In the genomic region with DNA sequence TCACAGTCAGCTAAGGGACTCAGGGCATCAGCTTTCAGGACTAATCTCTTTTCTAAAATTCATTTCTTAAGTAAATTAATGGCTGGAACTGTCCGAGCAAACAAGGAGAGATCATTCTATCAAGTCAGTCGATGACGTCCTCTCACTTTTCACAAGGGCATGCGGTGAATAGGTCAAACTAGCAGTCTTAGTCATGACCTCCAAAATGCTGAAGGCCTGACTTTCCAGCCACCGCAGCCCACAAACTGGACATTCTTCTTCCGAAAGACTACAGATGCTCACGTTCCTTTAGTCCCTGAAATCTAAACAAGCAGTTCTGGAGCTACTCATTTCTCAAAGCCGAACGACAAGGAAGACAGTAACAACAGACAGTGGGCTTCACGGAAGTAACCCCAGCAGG, we compare ENCODE assay signal across 16 cellular contexts.
DNase-seq lines count a peak whose midpoint lies in the region; ATAC-seq and TF ChIP-seq lines count a peak whose summit lies in the region.
"Had no signal": no experiment of that assay in that cellular context is flagged by ENCODE, and none has a peak within 500 bp of the region (broad histone marks: within the 10 kb centered on the region; RNA-seq: fewer than 3 reads in every experiment).

No MANE protein-coding gene starts in this region.

- no peak overlapping the region for H3K4me3 Mint-ChIP-seq in progenitor cell of endocrine pancreas (ENCODE audit: low read depth)
- H3K4me3 Mint-ChIP-seq: B cell; CD8-positive, alpha-beta T cell had no signal

- H2BK5ac ChIP-seq in IMR-90 (ENCODE audit: low read depth, low read length, poor library complexity, severe bottlenecking) (no peak overlapping the region), mesenchymal stem cell (ENCODE audit: low read depth, low read length, poor library complexity, severe bottlenecking) (no peak overlapping the region)

- H3K4me1 ChIP-seq in IMR-90 (ENCODE audit: control insufficient read depth, insufficient read depth, low read length): 0 out of 2 replicates have a peak, but pooled peaks cover 1% of the 10 kb centered on the region
- peaks cover 2% of the 10 kb centered on the region for H3K4me1 ChIP-seq in mesenchymal stem cell (ENCODE audit: control insufficient read depth, insufficient read depth, low read depth, low read length)

- TF ChIP-seq CTCF in IMR-90 (conservative IDR thresholded peaks at IDR 0.05; ENCODE audit: low read depth, low read length) (no peak), progenitor cell of endocrine pancreas (IDR thresholded peaks at IDR 0.05; ENCODE audit: unreplicated experiment) (no peak)

- H3K56ac ChIP-seq in IMR-90 (ENCODE audit: extremely low read depth, insufficient read depth, low read length): no peak overlapping the region

- ATAC-seq in IMR-90 (ENCODE audit: low read depth): no peak
- no peak for ATAC-seq in GM21367 (IDR thresholded peaks at IDR 0.05; ENCODE audit: unreplicated experiment)
- ATAC-seq: CD8-positive, alpha-beta T cell; GM12878; HepG2 had no signal

- no peak overlapping the region for H2AK9ac ChIP-seq in IMR-90 (replicated peaks; ENCODE audit: low read depth, low read length, poor library complexity)

- H3K27me3 ChIP-seq in IMR-90 (ENCODE audit: control insufficient read depth, insufficient read depth, low read length) (no peaks in the 10 kb centered on the region), mesenchymal stem cell (ENCODE audit: control insufficient read depth in 1 of 2, insufficient read depth in 1 of 2, low read length in 2 of 2) (no peaks in the 10 kb centered on the region)
- H3K27me3 ChIP-seq: BLaER1 treated with 17β-estradiol and CSF1 and Interleukin-3, amounts not matched to agents 10 nM and 100 nM had no signal

- H3K9ac ChIP-seq in IMR-90 (ENCODE audit: low read depth, low read length) (no peak overlapping the region), mesenchymal stem cell (ENCODE audit: low read length) (no peak overlapping the region)
- H3K9ac ChIP-seq: BLaER1 treated with 17β-estradiol and CSF1 and Interleukin-3, amounts not matched to agents 10 nM and 100 nM; GM23248 had no signal

- H3K79me1 ChIP-seq in IMR-90 (ENCODE audit: low read depth in 1 of 2, low read length in 2 of 2): no peaks in the 10 kb centered on the region
- no peaks in the 10 kb centered on the region for H3K79me1 ChIP-seq in mesenchymal stem cell (replicated peaks; ENCODE audit: low read length, poor library complexity, severe bottlenecking)

- in situ Hi-C loops in IMR-90 (cut with MboI; ENCODE audit: low sequenced_read_pairs): no loop called here

- H3K27ac ChIP-seq in IMR-90 (ENCODE audit: insufficient read depth, low read length) (no peak overlapping the region), mesenchymal stem cell (ENCODE audit: low read length, poor library complexity, severe bottlenecking) (no peak overlapping the region)
- H3K27ac ChIP-seq: BLaER1 treated with 17β-estradiol and CSF1 and Interleukin-3, amounts not matched to agents 10 nM and 100 nM; GM23248 had no signal

- H2BK15ac ChIP-seq in IMR-90 (ENCODE audit: low read depth, low read length): no peak overlapping the region
- no peak overlapping the region for H2BK15ac ChIP-seq in mesenchymal stem cell (ENCODE audit: low read depth, poor library complexity, severe bottlenecking)

- H3K36me3 Mint-ChIP-seq in progenitor cell of endocrine pancreas (ENCODE audit: insufficient read depth): peaks cover 5% of the 10 kb centered on the region
- H3K36me3 Mint-ChIP-seq: CD8-positive, alpha-beta T cell had no signal

- peak overlapping the region; percentile 39 for H3K27ac Mint-ChIP-seq in progenitor cell of endocrine pancreas
- H3K27ac Mint-ChIP-seq: B cell; CD8-positive, alpha-beta T cell had no signal

- no peak for TF ChIP-seq RAD21 in IMR-90 (IDR thresholded peaks at IDR 0.05; ENCODE audit: low read length)

- H3K14ac ChIP-seq in IMR-90 (replicated peaks; ENCODE audit: low read depth, low read length): no peak overlapping the region
- H3K14ac ChIP-seq in mesenchymal stem cell (ENCODE audit: low read length in 2 of 2): no peak overlapping the region

- no peaks in the 10 kb centered on the region for H3K9me3 Mint-ChIP-seq in progenitor cell of endocrine pancreas (ENCODE audit: low read depth)
- H3K9me3 Mint-ChIP-seq: CD8-positive, alpha-beta T cell had no signal

- intact Hi-C loops in IMR-90 (cut with micrococcal nuclease): no loop called here

- no peak overlapping the region for H3K18ac ChIP-seq in IMR-90 (ENCODE audit: low read depth, low read length)
- H3K18ac ChIP-seq in mesenchymal stem cell (ENCODE audit: low read depth in 1 of 2, low read length in 2 of 2): no peak overlapping the region

- no peak for TF ChIP-seq POLR2A in IMR-90 (IDR thresholded peaks at IDR 0.05; ENCODE audit: low read depth, low read length)

- H3K4me2 ChIP-seq in IMR-90 (ENCODE audit: low read depth, low read length): no peak overlapping the region
- no peak overlapping the region for H3K4me2 ChIP-seq in mesenchymal stem cell (ENCODE audit: low read length, poor library complexity, severe bottlenecking)
- H3K4me2 ChIP-seq: BLaER1 treated with 17β-estradiol and CSF1 and Interleukin-3, amounts not matched to agents 10 nM and 100 nM had no signal

- WGBS in IMR-90 (ENCODE audit: extremely low coverage in 2 of 2, insufficient read length in 1 of 2), 2 experiments: 87% methylated on average over 3 of the region's 10 CpGs; no CpG with 5 or more reads in 1 of the 2 experiments
- WGBS in mesenchymal stem cell: 85% methylated on average over 10 of the region's 10 CpGs

- no peaks in the 10 kb centered on the region for H4K20me1 ChIP-seq in IMR-90 (ENCODE audit: insufficient read depth, low read length)
- H4K20me1 ChIP-seq: BLaER1 treated with 17β-estradiol and CSF1 and Interleukin-3, amounts not matched to agents 10 nM and 100 nM had no signal

- H3K4me1 Mint-ChIP-seq in progenitor cell of endocrine pancreas (ENCODE audit: low read depth): peaks cover 9% of the 10 kb centered on the region

- H3K23ac ChIP-seq in IMR-90 (ENCODE audit: low read depth, low read length) (no peak overlapping the region), mesenchymal stem cell (ENCODE audit: low read length in 2 of 2) (no peak overlapping the region)

- dilution Hi-C loops in IMR-90 (cut with HindIII; ENCODE audit: low sequenced_read_pairs, unreplicated experiment): no loop called here

- no peak overlapping the region for H2AFZ ChIP-seq in IMR-90 (replicated peaks; ENCODE audit: low read length, poor library complexity)
- H2AFZ ChIP-seq in mesenchymal stem cell (ENCODE audit: low read depth, low read length): no peak overlapping the region
- H2AFZ ChIP-seq: GM23248 had no signal

- H2BK120ac ChIP-seq in IMR-90 (ENCODE audit: low read depth, low read length) (no peak overlapping the region), mesenchymal stem cell (ENCODE audit: low read depth, low read length) (no peak overlapping the region)

- H3K36me3 ChIP-seq in IMR-90 (ENCODE audit: control insufficient read depth, insufficient read depth, low read length) (no peaks in the 10 kb centered on the region), mesenchymal stem cell (ENCODE audit: control insufficient read depth in 1 of 2, insufficient read depth in 2 of 2, low read depth in 1 of 2, low read length in 2 of 2) (peaks cover 0 to 25% of the 10 kb centered on the region in 2 experiments)

- H3K4me3 ChIP-seq in IMR-90 (ENCODE audit: insufficient read depth, low read depth, low read length) (no peak overlapping the region), mesenchymal stem cell (ENCODE audit: insufficient read depth in 1 of 2, low read depth in 1 of 2, low read length in 2 of 2) (no peak overlapping the region)
- H3K4me3 ChIP-seq: BLaER1 treated with 17β-estradiol and CSF1 and Interleukin-3, amounts not matched to agents 10 nM and 100 nM; GM12878; GM23248 had no signal

- POLR2A ChIA-PET in IMR-90 (lab: Charles Lee; ENCODE audit: unreplicated experiment): no interaction called here

- no TSS peak for BruUV-seq in IMR-90 (replicated peaks; lab: Mats Ljungman, UMichigan)

- no peak overlapping the region for H2BK20ac ChIP-seq in IMR-90 (ENCODE audit: low read depth, low read length)

- H4K5ac ChIP-seq in IMR-90 (ENCODE audit: low read depth, low read length): no peak overlapping the region

- H4K8ac ChIP-seq in IMR-90 (ENCODE audit: low read depth in 2 of 2, low read length in 2 of 2) (no peak overlapping the region), mesenchymal stem cell (ENCODE audit: low read length) (no peak overlapping the region)

- H3K27me3 Mint-ChIP-seq in progenitor cell of endocrine pancreas: no peaks in the 10 kb centered on the region
- H3K27me3 Mint-ChIP-seq: B cell had no signal

- no peak overlapping the region for H2BK12ac ChIP-seq in mesenchymal stem cell (ENCODE audit: low read length in 2 of 2)

- H3K4ac ChIP-seq in IMR-90 (ENCODE audit: low read depth, low read length) (no peak overlapping the region), mesenchymal stem cell (ENCODE audit: low read depth in 1 of 2, low read length in 2 of 2) (no peak overlapping the region)

- H3K9me3 ChIP-seq in IMR-90 (ENCODE audit: control insufficient read depth, insufficient read depth, low read length) (no peaks in the 10 kb centered on the region), mesenchymal stem cell (ENCODE audit: control insufficient read depth, low read length) (no peaks in the 10 kb centered on the region)
- H3K9me3 ChIP-seq: BLaER1 treated with 17β-estradiol and CSF1 and Interleukin-3, amounts not matched to agents 10 nM and 100 nM had no signal

- H3K9me1 ChIP-seq in IMR-90 (ENCODE audit: insufficient read depth, low read length): no peaks in the 10 kb centered on the region

- peak; percentile 26 for DNase-seq in IMR-90
- DNase-seq in amniotic epithelial cell (ENCODE audit: low read depth): peak; percentile 85
- DNase-seq in mesenchymal stem cell: peak; percentile 73
- DNase-seq in progenitor cell of endocrine pancreas (ENCODE audit: low spot score, unreplicated experiment): no peak
- no peak for DNase-seq in NCI-H2029 (lab: John Stamatoyannopoulos, UW)
- DNase-seq in T1000 (lab: John Stamatoyannopoulos, UW): no peak
- DNase-seq: Calu3; CD8-positive, alpha-beta T cell; DMS79 treated with DMSO at 0.1 percent for 48 hours; GM23248; H7 had no signal

- CTCF ChIA-PET in IMR-90 (lab: Yijun Ruan, JAX): interaction anchor here (0.7 kb wide), 1 partner anchor 12 kb away, joined by 3 read pairs; no protein-coding TSS in a partner anchor

- H4K91ac ChIP-seq in IMR-90 (ENCODE audit: insufficient read depth, low read depth, low read length) (no peak overlapping the region), mesenchymal stem cell (ENCODE audit: low read length) (no peak overlapping the region)

- H2AK5ac ChIP-seq in IMR-90 (ENCODE audit: low read depth, low read length): no peak overlapping the region
- H2AK5ac ChIP-seq in mesenchymal stem cell (ENCODE audit: low read length, severe bottlenecking): no peak overlapping the region

Comparison
In these comparisons a context has a peak if more than half of its experiments do, and no peak if none do; other contexts are left out.
1. DNase-seq: peak in IMR-90 (single experiment), amniotic epithelial cell (single experiment) and mesenchymal stem cell (single experiment); none in progenitor cell of endocrine pancreas (single experiment), NCI-H2029 (single experiment) and T1000 (single experiment).